In the genomic region with DNA sequence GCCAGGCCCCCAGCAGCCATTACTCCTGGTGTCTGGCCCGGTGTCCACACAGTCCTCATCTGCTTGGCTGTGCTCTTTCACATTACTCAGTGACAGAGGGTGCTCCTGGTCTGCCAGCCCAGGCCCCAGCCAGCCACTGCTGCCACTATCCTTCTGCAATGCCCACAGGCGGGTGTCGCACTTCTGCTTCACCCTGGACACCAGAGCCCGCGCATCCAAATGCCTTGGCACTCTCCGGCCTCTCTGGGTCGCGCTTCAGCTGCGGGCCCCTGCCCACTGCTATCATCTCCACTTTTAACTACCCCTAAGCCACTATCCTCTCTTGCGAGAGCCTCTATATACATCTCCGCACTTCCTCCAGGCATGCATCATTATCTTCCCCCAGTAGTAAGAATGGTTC, we compare ENCODE assay signal across 19 cellular contexts.
"Had no signal": no experiment of that assay in that cellular context is flagged by ENCODE, and none has a peak within 500 bp of the region (broad histone marks: within the 10 kb centered on the region; RNA-seq: fewer than 3 reads in every experiment).

No MANE protein-coding gene starts in this region.

- H3K4me3 Mint-ChIP-seq: activated CD8-positive, alpha-beta T cell treated with anti-CD3 and anti-CD28 coated beads, Interleukin-2, amount 10 ng/mL, durations not matched to agents 7 days and 5 days; activated naive CD4-positive, alpha-beta T cell treated with anti-CD3 and anti-CD28 coated beads, Interleukin-2, amount 50 U/mL, for 24 hours; effector memory CD8-positive, alpha-beta T cell; natural killer cell; T-cell; T-helper 2 cell treated with Interferon-gamma antibody and Interleukin-4, amounts not matched to agents 5 μg/mL and 100 μg/mL, for 36 hours had no signal

- H3K36me3 ChIP-seq: colonic mucosa, pancreas, WERI-Rb-1 had no signal

- H3K4me1 Mint-ChIP-seq: activated naive CD4-positive, alpha-beta T cell treated with anti-CD3 and anti-CD28 coated beads, Interleukin-2, amount 50 U/mL, for 24 hours; natural killer cell; T-cell had no signal

- H3K27me3 Mint-ChIP-seq: activated naive CD4-positive, alpha-beta T cell treated with anti-CD3 and anti-CD28 coated beads, Interleukin-2, amount 50 U/mL, for 24 hours had no signal

- H3K27ac Mint-ChIP-seq: activated CD8-positive, alpha-beta T cell treated with anti-CD3 and anti-CD28 coated beads, Interleukin-2, amount 10 ng/mL, durations not matched to agents 7 days and 5 days; activated naive CD4-positive, alpha-beta T cell treated with anti-CD3 and anti-CD28 coated beads, Interleukin-2, amount 50 U/mL, for 24 hours; effector memory CD8-positive, alpha-beta T cell; natural killer cell; T-cell; T-helper 2 cell treated with Interferon-gamma antibody and Interleukin-4, amounts not matched to agents 5 μg/mL and 100 μg/mL, for 36 hours had no signal

- H3K4me3 ChIP-seq: ascending aorta, colonic mucosa, gastroesophageal sphincter, pancreas, testis, upper lobe of left lung had no signal

- H3K9me3 ChIP-seq: ascending aorta, colonic mucosa, gastroesophageal sphincter, pancreas, testis, upper lobe of left lung had no signal

- H3K36me3 Mint-ChIP-seq: activated naive CD4-positive, alpha-beta T cell treated with anti-CD3 and anti-CD28 coated beads, Interleukin-2, amount 50 U/mL, for 24 hours; natural killer cell; T-cell had no signal

- ATAC-seq: activated CD8-positive, alpha-beta T cell treated with anti-CD3 and anti-CD28 coated beads, Interleukin-2, amount 10 ng/mL, durations not matched to agents 7 days and 5 days; effector memory CD8-positive, alpha-beta T cell; gastroesophageal sphincter; natural killer cell; pancreas; T-cell had no signal

- DNase-seq: activated CD4-positive, alpha-beta T cell treated with anti-CD3 and anti-CD28 coated beads, Interleukin-2, amount 50 U/mL, for 1 hour; activated CD4-positive, CD25-positive, alpha-beta regulatory T cell treated with anti-CD3 and anti-CD28 coated beads, Interleukin-2, amount 50 U/mL, for 72 hours; activated CD8-positive, alpha-beta T cell treated with anti-CD3 and anti-CD28 coated beads, Interleukin-2, amount 10 ng/mL, durations not matched to agents 7 days and 5 days; activated gamma-delta T cell treated with Interleukin-2 at 50 U/mL for 16 hours; central memory CD4-positive, alpha-beta T cell; colonic mucosa; effector memory CD8-positive, alpha-beta T cell; mesendoderm; natural killer cell; stimulated activated CD4-positive, alpha-beta T cell treated with anti-CD3 and anti-CD28 coated beads, Interleukin-12 subunit alpha, Interleukin-12 subunit beta, amount 100 ng/mL, for 4 hours; T-cell; testis; WERI-Rb-1 had no signal

- H3K9me3 Mint-ChIP-seq: activated naive CD4-positive, alpha-beta T cell treated with anti-CD3 and anti-CD28 coated beads, Interleukin-2, amount 50 U/mL, for 24 hours; effector memory CD8-positive, alpha-beta T cell; natural killer cell; T-cell; T-helper 2 cell treated with Interferon-gamma antibody and Interleukin-4, amounts not matched to agents 5 μg/mL and 100 μg/mL, for 36 hours had no signal

- H3K27me3 ChIP-seq: ascending aorta, colonic mucosa, gastroesophageal sphincter, pancreas, testis, upper lobe of left lung had no signal

- H3K27ac ChIP-seq: ascending aorta, colonic mucosa, gastroesophageal sphincter, pancreas, testis, upper lobe of left lung, WERI-Rb-1 had no signal

- H3K4me1 ChIP-seq: ascending aorta, colonic mucosa, gastroesophageal sphincter, pancreas had no signal
